ENCODE assay signal across 13 cellular contexts in genomic region chr1:27057801-27058647, GRCh38. TPM values are rescaled to one million over a fixed set of nuclear protein-coding genes. Genes with fewer than 3 reads are reported as not detected.
DNase-seq lines count a peak whose midpoint lies in the region; ATAC-seq and TF ChIP-seq lines count a peak whose summit lies in the region.
"Had no signal": no experiment of that assay in that cellular context is flagged by ENCODE, and none has a peak within 500 bp of the region (broad histone marks: within the 10 kb centered on the region; RNA-seq: fewer than 3 reads in every experiment).

No MANE protein-coding gene starts in this region.

- WGBS in prostate gland, result 25% methylated on average over 13 of the region's 13 CpGs

- H3K27me3 ChIP-seq in H7 (ENCODE audit: control insufficient read depth, insufficient read depth, low read length) (no peaks in the 10 kb centered on the region), prostate gland (replicated peaks; ENCODE audit: insufficient read depth) (no peaks in the 10 kb centered on the region)
- H3K27me3 ChIP-seq: tibial artery had no signal

- no peaks in the 10 kb centered on the region for H3K36me3 Mint-ChIP-seq in stimulated activated effector memory CD8-positive, alpha-beta T cell treated with anti-CD3 and anti-CD28 coated beads, Interleukin-12 subunit alpha, Interleukin-12 subunit beta, amount 100 ng/mL, for 72 hours
- H3K36me3 Mint-ChIP-seq: CD8-positive, alpha-beta T cell had no signal

- intact Hi-C loops in prostate gland (cut with DNase I), result no loop called here

- no peaks in the 10 kb centered on the region for H3K9me3 Mint-ChIP-seq in stimulated activated effector memory CD8-positive, alpha-beta T cell treated with anti-CD3 and anti-CD28 coated beads, Interleukin-12 subunit alpha, Interleukin-12 subunit beta, amount 100 ng/mL, for 72 hours
- H3K9me3 Mint-ChIP-seq: activated T-helper 17 cell treated with anti-CD3 and anti-CD28 coated beads, Interleukin-2, amount 50 U/mL, for 72 hours; CD8-positive, alpha-beta T cell had no signal

- H3K4me1 ChIP-seq in prostate gland (replicated peaks), result no peaks in the 10 kb centered on the region
- H3K4me1 ChIP-seq: tibial artery had no signal

- DNase-seq in H7, result peak; percentile 77
- peak; percentile 87 for DNase-seq in NCI-H526 treated with DMSO at 0.1 percent for 48 hours (lab: John Stamatoyannopoulos, UW)
- DNase-seq in fibroblast of the aortic adventitia (ENCODE audit: low read depth), result peak; percentile 20
- DNase-seq in prostate gland (ENCODE audit: low spot score), result no peak
- DNase-seq in stimulated activated effector memory CD8-positive, alpha-beta T cell treated with anti-CD3 and anti-CD28 coated beads, Interleukin-12 subunit alpha, Interleukin-12 subunit beta, amount 100 ng/mL, for 72 hours (ENCODE audit: low spot score in 2 of 2), result no peak
- DNase-seq in glomerular visceral epithelial cell (ENCODE audit: extremely low spot score), result no peak
- DNase-seq: CD8-positive, alpha-beta T cell; cortex of kidney; tibial artery had no signal

- TF ChIP-seq CTCF in fibroblast of the aortic adventitia (IDR thresholded peaks at IDR 0.05; ENCODE audit: insufficient read depth, low read length), result no peak
- no peak for TF ChIP-seq CTCF in prostate gland (IDR thresholded peaks at IDR 0.05)

- peak overlapping the region; percentile 7 to 30 for H3K27ac ChIP-seq in prostate gland
- H3K27ac ChIP-seq: tibial artery had no signal

- no peaks in the 10 kb centered on the region for H3K4me1 Mint-ChIP-seq in stimulated activated effector memory CD8-positive, alpha-beta T cell treated with anti-CD3 and anti-CD28 coated beads, Interleukin-12 subunit alpha, Interleukin-12 subunit beta, amount 100 ng/mL, for 72 hours
- H3K4me1 Mint-ChIP-seq: activated T-helper 17 cell treated with anti-CD3 and anti-CD28 coated beads, Interleukin-2, amount 50 U/mL, for 72 hours had no signal

- no peak for TF ChIP-seq POLR2A in prostate gland (IDR thresholded peaks at IDR 0.05)

- H3K36me3 ChIP-seq in H7 (replicated peaks; ENCODE audit: control insufficient read depth, insufficient read depth, low read length) (no peaks in the 10 kb centered on the region), prostate gland (no peaks in the 10 kb centered on the region)
- H3K36me3 ChIP-seq: tibial artery had no signal

- no peak for ATAC-seq in esophagus mucosa
- ATAC-seq in stimulated activated effector memory CD8-positive, alpha-beta T cell treated with anti-CD3 and anti-CD28 coated beads, Interleukin-12 subunit alpha, Interleukin-12 subunit beta, amount 100 ng/mL, for 72 hours, result no peak
- ATAC-seq in HG03378 (IDR thresholded peaks at IDR 0.05; ENCODE audit: unreplicated experiment), result no peak
- ATAC-seq: activated T-helper 17 cell treated with anti-CD3 and anti-CD28 coated beads, Interleukin-2, amount 50 U/mL, for 72 hours; CD8-positive, alpha-beta T cell had no signal

- H3K4me3 ChIP-seq in H7 (ENCODE audit: insufficient read depth, low read depth, low read length), result no peak overlapping the region
- no peak overlapping the region for H3K4me3 ChIP-seq in fibroblast of the aortic adventitia (ENCODE audit: low read depth, low read length)
- no peak overlapping the region for H3K4me3 ChIP-seq in prostate gland
- H3K4me3 ChIP-seq: K562, tibial artery had no signal

- H3K4me3 Mint-ChIP-seq in stimulated activated effector memory CD8-positive, alpha-beta T cell treated with anti-CD3 and anti-CD28 coated beads, Interleukin-12 subunit alpha, Interleukin-12 subunit beta, amount 100 ng/mL, for 72 hours, result no peak overlapping the region
- H3K4me3 Mint-ChIP-seq: activated T-helper 17 cell treated with anti-CD3 and anti-CD28 coated beads, Interleukin-2, amount 50 U/mL, for 72 hours; CD8-positive, alpha-beta T cell had no signal

- no peaks in the 10 kb centered on the region for H3K9me3 ChIP-seq in prostate gland
- H3K9me3 ChIP-seq: tibial artery had no signal

- H3K27ac Mint-ChIP-seq in stimulated activated effector memory CD8-positive, alpha-beta T cell treated with anti-CD3 and anti-CD28 coated beads, Interleukin-12 subunit alpha, Interleukin-12 subunit beta, amount 100 ng/mL, for 72 hours, result no peak overlapping the region
- H3K27ac Mint-ChIP-seq: activated T-helper 17 cell treated with anti-CD3 and anti-CD28 coated beads, Interleukin-2, amount 50 U/mL, for 72 hours; CD8-positive, alpha-beta T cell had no signal

RNA-seq across cellular contexts. Expression of gene TENT5B, which starts 45.4 kb away (rescaled TPM):
- total RNA-seq in H7 (2014; rRNA removed; shearing (Covaris generic)), result 128 and 154 TPM in 2 replicates
- total RNA-seq in fibroblast of the aortic adventitia (ENCODE audit: low replicate concordance), result 1.9 and 6.8 TPM in 2 replicates
- total RNA-seq in prostate gland, result 10 to 100 TPM; 19.1 to 19.9 TPM
- total RNA-seq in esophagus mucosa, result 51.3 TPM
- total RNA-seq: activated T-helper 17 cell treated with anti-CD3 and anti-CD28 coated beads, Interleukin-2, amount 50 U/mL, for 72 hours; CD8-positive, alpha-beta T cell had no signal

Comparison
In these comparisons a context has a peak if more than half of its experiments do, and no peak if none do; other contexts are left out.
1. DNase-seq: peak in H7 (single experiment), NCI-H526 treated with DMSO at 0.1 percent for 48 hours (single experiment) and fibroblast of the aortic adventitia (single experiment); none in prostate gland (single experiment), stimulated activated effector memory CD8-positive, alpha-beta T cell treated with anti-CD3 and anti-CD28 coated beads, Interleukin-12 subunit alpha, Interleukin-12 subunit beta, amount 100 ng/mL, for 72 hours (0 of 2) and glomerular visceral epithelial cell (single experiment).